22 cellular contexts compared by ENCODE assay signal in the genomic region with DNA sequence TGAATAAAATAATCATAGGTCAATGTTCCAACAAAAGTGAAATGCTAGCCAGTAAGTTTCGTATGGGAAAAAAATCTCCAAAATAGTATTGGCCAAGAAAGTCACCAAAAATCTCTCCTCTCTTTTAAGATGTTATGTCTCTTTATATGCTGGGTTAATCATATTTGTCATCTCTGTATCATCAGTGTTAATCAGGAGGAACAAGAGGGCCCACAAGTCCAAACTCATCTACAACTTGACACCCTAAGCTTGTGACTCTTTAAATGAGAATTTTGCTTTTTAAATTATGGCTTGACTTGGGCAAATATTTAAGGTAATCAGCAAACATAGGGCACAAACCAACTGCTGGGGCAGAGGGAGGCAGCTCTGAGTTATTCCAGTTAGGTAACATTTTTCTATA.
"Had no signal": no experiment of that assay in that cellular context is flagged by ENCODE, and none has a peak within 500 bp of the region (broad histone marks: within the 10 kb centered on the region; RNA-seq: fewer than 3 reads in every experiment).

No MANE protein-coding gene starts in this region.

- H3K4me3 ChIP-seq: coronary artery, esophagus muscularis mucosa, gastroesophageal sphincter, left ventricle myocardium inferior, lower lobe of right lung, spleen, tibial nerve, upper lobe of right lung had no signal

- H3K4me1 ChIP-seq: esophagus muscularis mucosa, gastroesophageal sphincter, left ventricle myocardium inferior, lower lobe of right lung, parathyroid adenoma, tibial nerve, upper lobe of right lung had no signal

- H3K9me3 ChIP-seq: gastroesophageal sphincter, left ventricle myocardium inferior, lower lobe of right lung, tibial nerve, upper lobe of right lung had no signal

- H3K27ac ChIP-seq: coronary artery, esophagus muscularis mucosa, gastroesophageal sphincter, left ventricle myocardium inferior, lower lobe of right lung, parathyroid adenoma, spleen, tibial nerve, upper lobe of right lung had no signal

- DNase-seq: effector CD4-positive, alpha-beta T cell; endodermal cell; glutamatergic neuron; kidney; left ventricle myocardium inferior; lower lobe of right lung; mesendoderm; naive B cell; spleen; stimulated activated CD4-positive, alpha-beta T cell treated with anti-CD3 and anti-CD28 coated beads, Interleukin-15, amount 100 ng/mL, for 24 hours; stimulated activated CD4-positive, alpha-beta T cell treated with anti-CD3 and anti-CD28 coated beads, Interleukin-1b, Interleukin-23, amount 100 ng/mL, for 48 hours; stimulated activated CD4-positive, alpha-beta T cell treated with anti-CD3 and anti-CD28 coated beads, Interleukin-4, amount 100 ng/mL, for 24 hours; upper lobe of right lung had no signal

- H3K27me3 ChIP-seq: esophagus muscularis mucosa, gastroesophageal sphincter, upper lobe of right lung had no signal

- H3K27me3 Mint-ChIP-seq: naive B cell; stimulated activated memory B cell treated with anti-CD40 and anti-IgM and Interleukin-4, amounts not matched to agents 10 μg/mL and 1 μg/mL and 100 μg/mL, for 72 hours; stimulated activated naive CD8-positive, alpha-beta T cell treated with anti-CD3 and anti-CD28 coated beads, Interleukin-15, Interleukin-2, amounts not matched to agents 100 ng/mL and 50 ng/mL, for 24 hours had no signal

- H3K4me1 Mint-ChIP-seq: nephron had no signal

- H3K36me3 ChIP-seq: esophagus muscularis mucosa, gastroesophageal sphincter, left ventricle myocardium inferior, lower lobe of right lung, spleen, tibial nerve, upper lobe of right lung had no signal

- ATAC-seq: gastroesophageal sphincter; sciatic nerve; stimulated activated memory B cell treated with anti-CD40 and anti-IgM and Interleukin-4, amounts not matched to agents 10 μg/mL and 1 μg/mL and 100 μg/mL, for 72 hours had no signal

- H3K4me3 Mint-ChIP-seq: endodermal cell; naive B cell; nephron; stimulated activated memory B cell treated with anti-CD40 and anti-IgM and Interleukin-4, amounts not matched to agents 10 μg/mL and 1 μg/mL and 100 μg/mL, for 72 hours; stimulated activated naive CD8-positive, alpha-beta T cell treated with anti-CD3 and anti-CD28 coated beads, Interleukin-15, Interleukin-2, amounts not matched to agents 100 ng/mL and 50 ng/mL, for 24 hours had no signal

- H3K27ac Mint-ChIP-seq: endodermal cell; nephron; stimulated activated memory B cell treated with anti-CD40 and anti-IgM and Interleukin-4, amounts not matched to agents 10 μg/mL and 1 μg/mL and 100 μg/mL, for 72 hours; stimulated activated naive CD8-positive, alpha-beta T cell treated with anti-CD3 and anti-CD28 coated beads, Interleukin-15, Interleukin-2, amounts not matched to agents 100 ng/mL and 50 ng/mL, for 24 hours had no signal
